Comparison of ENCODE assay signal across 13 cellular contexts in genomic region chr16:84594725-84595038, GRCh38. TPM values are rescaled to one million over a fixed set of nuclear protein-coding genes. Genes with fewer than 3 reads are reported as not detected.
DNase-seq lines count a peak whose midpoint lies in the region; ATAC-seq and TF ChIP-seq lines count a peak whose summit lies in the region.
"Had no signal": no experiment of that assay in that cellular context is flagged by ENCODE, and none has a peak within 500 bp of the region (broad histone marks: within the 10 kb centered on the region; RNA-seq: fewer than 3 reads in every experiment).

No MANE protein-coding gene starts in this region.

- H3K4ac ChIP-seq in neuronal stem cell (ENCODE audit: low read length): no peak overlapping the region

- no peaks in the 10 kb centered on the region for H3K9me3 ChIP-seq in BLaER1
- H3K9me3 ChIP-seq in mucosa of rectum (ENCODE audit: control insufficient read depth in 2 of 2, low read length in 2 of 2): no peaks in the 10 kb centered on the region
- H3K9me3 ChIP-seq in neuronal stem cell (replicated peaks in 1 of 2; ENCODE audit: control insufficient read depth in 2 of 2, insufficient read depth in 1 of 2, low read depth in 1 of 2, low read length in 2 of 2): peaks cover 0 to 4% of the 10 kb centered on the region in 2 donors
- H3K9me3 ChIP-seq: thyroid gland had no signal

- H2BK5ac ChIP-seq in neuronal stem cell (ENCODE audit: low read length): no peak overlapping the region

- peaks cover 69% of the 10 kb centered on the region for H3K4me1 Mint-ChIP-seq in activated naive CD8-positive, alpha-beta T cell (ENCODE audit: low read depth)

- H3K9ac ChIP-seq in BLaER1 (no peak overlapping the region), mucosa of rectum (ENCODE audit: low read depth in 1 of 2, low read length in 2 of 2) (peak overlapping the region; percentile 56), neuronal stem cell (ENCODE audit: low read depth, low read length, poor library complexity) (no peak overlapping the region)

- intact Hi-C loops in lower leg skin (cut with DNase I; ENCODE audit: low total_unique reads): no loop called here

- H3K27ac Mint-ChIP-seq in activated naive CD8-positive, alpha-beta T cell: peak overlapping the region; percentile 96

- H2BK12ac ChIP-seq in neuronal stem cell (ENCODE audit: low read length): no peak overlapping the region

- no peak overlapping the region for H2BK120ac ChIP-seq in neuronal stem cell (ENCODE audit: low read depth, low read length)

- TF ChIP-seq POLR2A in lower leg skin (IDR thresholded peaks at IDR 0.05): no peak

- H4K8ac ChIP-seq in neuronal stem cell (ENCODE audit: low read depth, low read length): no peak overlapping the region

- H2AFZ ChIP-seq in neuronal stem cell (ENCODE audit: low read length): no peak overlapping the region

- peak overlapping the region; percentile 82 for H3K4me3 Mint-ChIP-seq in activated naive CD8-positive, alpha-beta T cell

- no peak overlapping the region for H3K23ac ChIP-seq in neuronal stem cell (ENCODE audit: low read depth, low read length, poor library complexity)

- no peak for TF ChIP-seq CTCF in lower leg skin (IDR thresholded peaks at IDR 0.05)

- peaks cover 24% of the 10 kb centered on the region for H3K36me3 Mint-ChIP-seq in activated naive CD8-positive, alpha-beta T cell

- H3K9me3 Mint-ChIP-seq in activated naive CD8-positive, alpha-beta T cell (ENCODE audit: low read depth): no peaks in the 10 kb centered on the region

- H3K4me3 ChIP-seq in BLaER1: no peak overlapping the region
- H3K4me3 ChIP-seq in mucosa of rectum (ENCODE audit: low read length in 2 of 2): peak overlapping the region; percentile 13 to 71
- no peak overlapping the region for H3K4me3 ChIP-seq in lower leg skin (ENCODE audit: low read depth, poor library complexity, severe bottlenecking)
- H3K4me3 ChIP-seq in neuronal stem cell (ENCODE audit: low read length in 2 of 2): no peak overlapping the region
- H3K4me3 ChIP-seq: cardiac muscle cell, thyroid gland had no signal

- H3K36me3 ChIP-seq in BLaER1 (peaks cover 16% of the 10 kb centered on the region), mucosa of rectum (ENCODE audit: control insufficient read depth in 2 of 2, insufficient read depth in 2 of 2, low read length in 2 of 2) (peaks cover 4 to 5% of the 10 kb centered on the region in 2 donors), neuronal stem cell (replicated peaks in 1 of 2; ENCODE audit: control insufficient read depth in 2 of 2, insufficient read depth in 2 of 2, low read length in 2 of 2) (peaks cover 26 to 77% of the 10 kb centered on the region in 2 donors)
- H3K36me3 ChIP-seq: cardiac muscle cell, thyroid gland had no signal

- H4K20me1 ChIP-seq in BLaER1: no peaks in the 10 kb centered on the region

- peaks cover 25% of the 10 kb centered on the region for H3K79me1 ChIP-seq in neuronal stem cell (ENCODE audit: low read depth, low read length)

- DNase-seq in lower leg skin (ENCODE audit: low spot score in 2 of 2) (no peak), SKM-1 (lab: John Stamatoyannopoulos, UW; ENCODE audit: unreplicated experiment) (no peak), neuronal stem cell (ENCODE audit: low spot score) (no peak), cerebellar cortex (ENCODE audit: low spot score) (no peak)
- DNase-seq: Calu3, foreskin melanocyte, NCI-H146 had no signal

- 82 to 89% methylated on average over 9 of the region's 9 CpGs for WGBS in lower leg skin, 2 donors
- WGBS in neuronal stem cell (ENCODE audit: extremely low coverage in 2 of 2, insufficient read length in 2 of 2, insufficient replicate concordance in 1 of 2), 2 donors: no CpG with 5 or more reads among the region's 9 CpGs

- H3K18ac ChIP-seq in neuronal stem cell (ENCODE audit: low read length): no peak overlapping the region

- no peak overlapping the region for H3K27ac ChIP-seq in BLaER1
- peak overlapping the region; percentile 82 to 86 for H3K27ac ChIP-seq in mucosa of rectum (ENCODE audit: low read depth in 2 of 2, low read length in 2 of 2)
- no peak overlapping the region for H3K27ac ChIP-seq in neuronal stem cell (replicated peaks; ENCODE audit: low read length)
- H3K27ac ChIP-seq: cardiac muscle cell, thyroid gland had no signal

- H3K4me2 ChIP-seq in BLaER1: peak overlapping the region; percentile 18; the same call in 1 of the 2 replicates
- no peak overlapping the region for H3K4me2 ChIP-seq in neuronal stem cell (ENCODE audit: insufficient read depth, low read length, poor library complexity, severe bottlenecking)

- ATAC-seq in GM19035 (IDR thresholded peaks at IDR 0.05; ENCODE audit: unreplicated experiment): peak; percentile 6

- no peak overlapping the region for H2BK15ac ChIP-seq in neuronal stem cell (ENCODE audit: low read length)

- H3K4me1 ChIP-seq in BLaER1 (peaks cover 40% of the 10 kb centered on the region), mucosa of rectum (ENCODE audit: control insufficient read depth in 2 of 2, insufficient read depth in 2 of 2, low read length in 2 of 2) (peaks cover 28 to 34% of the 10 kb centered on the region in 2 donors), neuronal stem cell (ENCODE audit: control insufficient read depth in 2 of 2, insufficient read depth in 1 of 2, low read depth in 1 of 2, low read length in 2 of 2) (peaks cover 29 to 45% of the 10 kb centered on the region in 2 donors)

- H3K27me3 Mint-ChIP-seq in activated naive CD8-positive, alpha-beta T cell: no peaks in the 10 kb centered on the region

- no peaks in the 10 kb centered on the region for H3K27me3 ChIP-seq in BLaER1
- H3K27me3 ChIP-seq in mucosa of rectum (ENCODE audit: control insufficient read depth in 2 of 2, insufficient read depth in 2 of 2, low read length in 2 of 2): no peaks in the 10 kb centered on the region
- no peaks in the 10 kb centered on the region for H3K27me3 ChIP-seq in neuronal stem cell (ENCODE audit: control insufficient read depth in 3 of 3, insufficient read depth in 3 of 3, low read depth in 1 of 3, low read length in 3 of 3)
- H3K27me3 ChIP-seq: cardiac muscle cell, thyroid gland had no signal

- no peak overlapping the region for H3K14ac ChIP-seq in neuronal stem cell (ENCODE audit: low read length)

- H2AK5ac ChIP-seq in neuronal stem cell (ENCODE audit: low read depth, low read length): no peak overlapping the region

- no peak overlapping the region for H4K91ac ChIP-seq in neuronal stem cell (ENCODE audit: low read depth, low read length, poor library complexity)

RNA-seq across cellular contexts. Expression of gene COTL1, which starts 23.2 kb away (rescaled TPM):
- total RNA-seq in lower leg skin: 10 to 100 TPM in 2 of 4 donors, 1 to 10 TPM in 2; 6.5 to 25.7 (median 9.8) TPM
- 222 TPM for polyA plus RNA-seq in neuronal stem cell (2013, experiment 1 of 2)
- polyA plus RNA-seq in neuronal stem cell (2013, experiment 2 of 2): 221 TPM

RNA-seq across cellular contexts. Expression of gene KLHL36, which starts 53.6 kb away (rescaled TPM):
- total RNA-seq in lower leg skin: 10 to 100 TPM; 49.0 to 73.0 (median 65.8) TPM
- 7.4 TPM for polyA plus RNA-seq in neuronal stem cell (2013, experiment 1 of 2)
- polyA plus RNA-seq in neuronal stem cell (2013, experiment 2 of 2): 8.0 TPM

Comparison
In these comparisons a context has a peak if more than half of its experiments do, and no peak if none do; other contexts are left out.
1. H3K27ac ChIP-seq: peak in mucosa of rectum (2 of 2); none in BLaER1 (single experiment) and neuronal stem cell (single experiment).
2. H3K4me3 ChIP-seq: peak in mucosa of rectum (2 of 2); none in BLaER1 (single experiment), lower leg skin (single experiment) and neuronal stem cell (0 of 2).
3. H3K9ac ChIP-seq: peak in mucosa of rectum (2 of 2); none in BLaER1 (single experiment) and neuronal stem cell (single experiment).